10 cellular contexts compared by ENCODE assay signal in the genomic region with DNA sequence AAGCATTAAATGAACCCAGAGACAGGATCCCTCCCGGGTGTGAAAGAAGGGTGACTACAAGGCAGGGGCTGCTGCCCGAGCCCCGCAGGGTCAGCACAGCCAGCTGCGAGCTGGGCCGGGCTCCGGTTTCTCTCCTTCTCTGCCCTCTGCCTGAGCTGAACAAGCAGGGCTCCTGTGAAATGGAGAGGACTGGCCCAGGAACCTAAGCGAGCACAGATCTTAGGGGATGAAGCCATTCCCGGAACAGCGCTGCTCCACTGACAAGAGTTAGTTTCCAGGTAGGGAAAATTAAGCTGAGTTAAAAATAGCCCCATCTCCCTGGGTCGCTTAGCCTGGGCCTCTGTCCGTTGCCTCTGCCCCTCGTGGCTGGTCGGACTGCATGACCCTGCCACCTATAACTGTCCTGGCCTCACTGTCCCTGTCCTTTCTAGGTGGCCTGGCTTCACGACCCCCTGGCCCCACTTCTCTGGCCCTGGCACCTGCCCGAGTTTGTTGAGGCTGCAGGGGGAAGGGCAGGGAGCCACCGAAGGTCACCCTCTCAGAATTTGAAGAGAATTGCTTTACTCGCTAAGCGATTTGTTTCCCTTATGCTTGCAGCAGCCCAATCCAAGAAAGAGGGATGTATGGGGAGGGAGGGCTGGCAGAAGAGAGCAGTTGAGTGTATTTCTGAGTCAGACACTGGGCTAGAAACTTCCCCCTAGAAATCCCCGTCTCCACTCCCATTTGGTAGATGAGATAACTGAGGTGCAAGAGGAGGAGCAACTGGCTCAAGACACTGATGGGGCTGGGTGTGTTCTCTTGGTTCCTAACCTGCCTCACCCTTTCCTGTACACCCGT. TPM values are rescaled to one million over a fixed set of nuclear protein-coding genes. Genes with fewer than 3 reads are reported as not detected.
DNase-seq lines count a peak whose midpoint lies in the region; ATAC-seq and TF ChIP-seq lines count a peak whose summit lies in the region.
"Had no signal": no experiment of that assay in that cellular context is flagged by ENCODE, and none has a peak within 500 bp of the region (broad histone marks: within the 10 kb centered on the region; RNA-seq: fewer than 3 reads in every experiment).

No MANE protein-coding gene starts in this region.

- H3K36me3 ChIP-seq in Karpas-422 (ENCODE audit: insufficient read depth, low read length) (no peaks in the 10 kb centered on the region), fibroblast of lung (ENCODE audit: control insufficient read depth, insufficient read depth, low read length) (no peaks in the 10 kb centered on the region)

- no peak overlapping the region for H3K4me3 ChIP-seq in Karpas-422 (ENCODE audit: low read length)
- H3K4me3 ChIP-seq in fibroblast of lung (replicated peaks in 1 of 4; ENCODE audit: control extremely low read depth in 1 of 4, insufficient read depth in 1 of 4, low read depth in 3 of 4, low read length in 4 of 4) = no peak overlapping the region

- H3K4me1 ChIP-seq in Karpas-422 (ENCODE audit: low read length) (peaks cover 20% of the 10 kb centered on the region), fibroblast of lung (ENCODE audit: control insufficient read depth, extremely low read depth, insufficient read depth, low read length) (no peaks in the 10 kb centered on the region)

- H2AFZ ChIP-seq in Karpas-422 (ENCODE audit: low read length) = no peak overlapping the region
- H2AFZ ChIP-seq in fibroblast of lung (ENCODE audit: low read length) = no peak overlapping the region

- peak overlapping the region; percentile 23 for H3K4me2 ChIP-seq in Karpas-422 (ENCODE audit: low read depth, low read length, poor library complexity, severe bottlenecking)
- no peak overlapping the region for H3K4me2 ChIP-seq in fibroblast of lung (ENCODE audit: extremely low read depth, insufficient read depth, low read length)

- H3K27ac ChIP-seq in Karpas-422 (ENCODE audit: low read length) = no peak overlapping the region
- H3K27ac ChIP-seq in fibroblast of lung (ENCODE audit: insufficient read depth, low read length) = no peak overlapping the region
- H3K27ac ChIP-seq: 22Rv1 had no signal

- H3K9ac ChIP-seq in Karpas-422 (ENCODE audit: low read length) = no peak overlapping the region
- no peak overlapping the region for H3K9ac ChIP-seq in fibroblast of lung (ENCODE audit: insufficient read depth, low read length)

- DNase-seq in NCI-H2196 treated with DMSO at 0.1 percent for 48 hours (lab: John Stamatoyannopoulos, UW; ENCODE audit: unreplicated experiment) (peak; percentile 13), NCI-H2196 (lab: John Stamatoyannopoulos, UW; ENCODE audit: unreplicated experiment) (no peak), Karpas-422 (no peak), fibroblast of lung (ENCODE audit: low read depth in 2 of 2) (peak; percentile 52 to 76), sciatic nerve (ENCODE audit: low spot score) (no peak), NCI-H2029 treated with DMSO at 0.1 percent for 48 hours (lab: John Stamatoyannopoulos, UW) (no peak), iPS-NIHi7 (ENCODE audit: extremely low spot score) (no peak)
- DNase-seq: KG1 had no signal

- intact Hi-C loops in sciatic nerve (cut with DNase I) = no loop called here

- ATAC-seq in sciatic nerve = peak; percentile 7
- no peak for ATAC-seq in GM19455 (IDR thresholded peaks at IDR 0.05; ENCODE audit: unreplicated experiment)

- H3K79me2 ChIP-seq in Karpas-422 (ENCODE audit: low read length) (no peaks in the 10 kb centered on the region), fibroblast of lung (ENCODE audit: control insufficient read depth, insufficient read depth, low read length) (no peaks in the 10 kb centered on the region)

- H3K9me2 ChIP-seq in Karpas-422 (replicated peaks; ENCODE audit: insufficient read depth, low read length) = no peaks in the 10 kb centered on the region

- H3K27me3 ChIP-seq in Karpas-422 (ENCODE audit: low read length) (no peaks in the 10 kb centered on the region), fibroblast of lung (ENCODE audit: control insufficient read depth, insufficient read depth, low read length) (no peaks in the 10 kb centered on the region)

- H4K20me1 ChIP-seq in Karpas-422 (ENCODE audit: insufficient read depth, low read depth, low read length) (no peaks in the 10 kb centered on the region), fibroblast of lung (ENCODE audit: control insufficient read depth, extremely low read depth, insufficient read depth, low read length) (no peaks in the 10 kb centered on the region)

- TF ChIP-seq CTCF in fibroblast of lung (conservative IDR thresholded peaks at IDR 0.05 in 1 of 2, IDR thresholded peaks at IDR 0.05 in 1 of 2; ENCODE audit: low read depth in 1 of 2, low read length in 2 of 2) = no peak

- H3K9me3 ChIP-seq in Karpas-422 (ENCODE audit: low read length) = no peaks in the 10 kb centered on the region
- H3K9me3 ChIP-seq in fibroblast of lung (ENCODE audit: control insufficient read depth, insufficient read depth, low read depth, low read length) = no peaks in the 10 kb centered on the region

RNA-seq across cellular contexts. Expression of a gene that starts 2.6 kb away (rescaled TPM):
- not detected in 2 replicates for total RNA-seq in Karpas-422 (2014; rRNA removed; shearing (Covaris generic); ENCODE audit: low replicate concordance)
- total RNA-seq in fibroblast of lung = not detected in 2 replicates
- polyA plus RNA-seq in fibroblast of lung = not detected in 2 replicates
- polyA plus RNA-seq in fibroblast of lung (2012) = not detected in 2 replicates
- not detected in 2 replicates for polyA minus RNA-seq in fibroblast of lung (ENCODE audit: low replicate concordance)
- total RNA-seq in sciatic nerve = not detected

Comparison
In these comparisons a context has a peak if more than half of its experiments do, and no peak if none do; other contexts are left out.
1. DNase-seq: peak in NCI-H2196 treated with DMSO at 0.1 percent for 48 hours (single experiment) and fibroblast of lung (2 of 2); none in NCI-H2196 (single experiment), Karpas-422 (single experiment), sciatic nerve (single experiment), NCI-H2029 treated with DMSO at 0.1 percent for 48 hours (single experiment) and iPS-NIHi7 (single experiment).